8 cellular contexts compared by ENCODE assay signal in the genomic region with DNA sequence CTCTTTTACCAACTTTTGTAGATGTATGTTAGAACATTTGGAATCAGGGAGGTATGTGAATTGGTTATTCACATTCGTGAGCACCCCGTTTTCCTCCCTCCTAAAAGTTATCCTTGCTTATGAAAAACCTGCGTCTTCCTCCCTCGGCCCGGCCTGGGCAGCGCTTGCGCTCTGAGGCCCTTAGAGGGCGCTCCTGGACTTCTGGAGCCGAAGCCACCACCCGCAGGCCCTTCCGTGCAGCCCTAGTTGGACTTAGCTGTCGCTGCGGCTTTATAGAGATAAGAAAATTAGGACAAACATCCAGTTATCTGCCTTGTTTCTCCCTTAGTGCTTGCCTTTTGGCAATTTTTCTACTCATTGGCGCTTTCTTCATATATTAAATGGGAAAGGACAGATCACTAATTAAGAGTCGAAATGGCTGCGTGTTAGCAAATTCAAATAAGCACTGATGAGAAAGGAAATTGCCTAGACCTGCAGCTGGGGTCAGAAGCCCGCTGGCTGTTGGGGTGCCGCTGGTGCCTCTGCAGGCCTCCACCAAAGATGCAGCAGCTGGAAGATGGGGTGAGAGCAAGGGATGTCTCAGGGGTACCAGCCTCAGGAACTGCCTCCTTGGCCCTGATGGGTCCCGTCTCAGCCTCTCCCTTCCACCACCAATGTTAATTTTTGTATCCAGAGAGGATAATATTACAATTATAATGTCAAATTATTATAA.
A peak's percentile ranks its signal among the peaks of the same experiment; 100 is the strongest.
DNase-seq lines count a peak whose midpoint lies in the region; ATAC-seq and TF ChIP-seq lines count a peak whose summit lies in the region.

No MANE protein-coding gene starts in this region.

- no peak overlapping the region for H3K4me3 Mint-ChIP-seq in activated naive CD4-positive, alpha-beta T cell treated with anti-CD3 and anti-CD28 coated beads, Interleukin-2, amount 10 ng/mL, durations not matched to agents 7 days and 5 days

- CTCF ChIA-PET in activated naive CD4-positive, alpha-beta T cell treated with anti-CD3 and anti-CD28 coated beads, Interleukin-2, amount 10 ng/mL, durations not matched to agents 7 days and 5 days (lab: Charles Lee): interaction anchor here (0.8 to 4.8 kb wide), 15 partner anchors 10 to 755 kb away, joined by 3 to 34 read pairs (median 3); no protein-coding TSS in a partner anchor

- H3K9me3 Mint-ChIP-seq in activated naive CD4-positive, alpha-beta T cell treated with anti-CD3 and anti-CD28 coated beads, Interleukin-2, amount 10 ng/mL, durations not matched to agents 7 days and 5 days: no peaks in the 10 kb centered on the region

- no peaks in the 10 kb centered on the region for H3K36me3 Mint-ChIP-seq in activated naive CD4-positive, alpha-beta T cell treated with anti-CD3 and anti-CD28 coated beads, Interleukin-2, amount 10 ng/mL, durations not matched to agents 7 days and 5 days

- peaks cover 57% of the 10 kb centered on the region for H3K27me3 Mint-ChIP-seq in activated naive CD4-positive, alpha-beta T cell treated with anti-CD3 and anti-CD28 coated beads, Interleukin-2, amount 10 ng/mL, durations not matched to agents 7 days and 5 days

- DNase-seq in DMS53 treated with DMSO at 0.1 percent for 48 hours (lab: John Stamatoyannopoulos, UW; ENCODE audit: unreplicated experiment) (peak; percentile 14), glomerular visceral epithelial cell (ENCODE audit: extremely low spot score) (peak; percentile 66), posterior cingulate gyrus (peak in 9 of 10 donors; percentile 64 to 96 (median 75))
- DNase-seq in activated naive CD4-positive, alpha-beta T cell treated with anti-CD3 and anti-CD28 coated beads, Interleukin-2, amount 10 ng/mL, durations not matched to agents 7 days and 5 days: peak; percentile 79

- peak; percentile 73 for TF ChIP-seq CTCF in LNCAP (IDR thresholded peaks at IDR 0.05)

- ATAC-seq in GM21619 (IDR thresholded peaks at IDR 0.05; ENCODE audit: unreplicated experiment) (peak; percentile 84), SK-N-SH treated with all-trans-retinoic acid at 6 μM for 48 hours (peak; percentile 97), GM21723 (IDR thresholded peaks at IDR 0.05; ENCODE audit: unreplicated experiment) (no peak)

- H3K4me1 Mint-ChIP-seq in activated naive CD4-positive, alpha-beta T cell treated with anti-CD3 and anti-CD28 coated beads, Interleukin-2, amount 10 ng/mL, durations not matched to agents 7 days and 5 days: peaks cover 14% of the 10 kb centered on the region

- no peak overlapping the region for H3K27ac Mint-ChIP-seq in activated naive CD4-positive, alpha-beta T cell treated with anti-CD3 and anti-CD28 coated beads, Interleukin-2, amount 10 ng/mL, durations not matched to agents 7 days and 5 days

- intact Hi-C loops in posterior cingulate gyrus (cut with DNase I): loop anchor here (1.0 to 10.0 kb wide), 2 partner anchors 290 to 480 kb away; no protein-coding TSS in a partner anchor

TF ChIP-seq in SK-N-SH treated with all-trans-retinoic acid at 6 μM for 48 hours, 23 proteins besides CTCF, POLR2A, EP300 and RAD21:
- TF ChIP-seq GLIS3 (CRISPR knock-in tag; IDR thresholded peaks at IDR 0.05): no peak
- TF ChIP-seq, protein P1, sequence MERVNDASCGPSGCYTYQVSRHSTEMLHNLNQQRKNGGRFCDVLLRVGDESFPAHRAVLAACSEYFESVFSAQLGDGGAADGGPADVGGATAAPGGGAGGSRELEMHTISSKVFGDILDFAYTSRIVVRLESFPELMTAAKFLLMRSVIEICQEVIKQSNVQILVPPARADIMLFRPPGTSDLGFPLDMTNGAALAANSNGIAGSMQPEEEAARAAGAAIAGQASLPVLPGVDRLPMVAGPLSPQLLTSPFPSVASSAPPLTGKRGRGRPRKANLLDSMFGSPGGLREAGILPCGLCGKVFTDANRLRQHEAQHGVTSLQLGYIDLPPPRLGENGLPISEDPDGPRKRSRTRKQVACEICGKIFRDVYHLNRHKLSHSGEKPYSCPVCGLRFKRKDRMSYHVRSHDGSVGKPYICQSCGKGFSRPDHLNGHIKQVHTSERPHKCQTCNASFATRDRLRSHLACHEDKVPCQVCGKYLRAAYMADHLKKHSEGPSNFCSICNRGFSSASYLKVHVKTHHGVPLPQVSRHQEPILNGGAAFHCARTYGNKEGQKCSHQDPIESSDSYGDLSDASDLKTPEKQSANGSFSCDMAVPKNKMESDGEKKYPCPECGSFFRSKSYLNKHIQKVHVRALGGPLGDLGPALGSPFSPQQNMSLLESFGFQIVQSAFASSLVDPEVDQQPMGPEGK (CRISPR knock-in tag; IDR thresholded peaks at IDR 0.05; ENCODE audit: borderline replicate concordance): no peak
- TF ChIP-seq, protein P2, sequence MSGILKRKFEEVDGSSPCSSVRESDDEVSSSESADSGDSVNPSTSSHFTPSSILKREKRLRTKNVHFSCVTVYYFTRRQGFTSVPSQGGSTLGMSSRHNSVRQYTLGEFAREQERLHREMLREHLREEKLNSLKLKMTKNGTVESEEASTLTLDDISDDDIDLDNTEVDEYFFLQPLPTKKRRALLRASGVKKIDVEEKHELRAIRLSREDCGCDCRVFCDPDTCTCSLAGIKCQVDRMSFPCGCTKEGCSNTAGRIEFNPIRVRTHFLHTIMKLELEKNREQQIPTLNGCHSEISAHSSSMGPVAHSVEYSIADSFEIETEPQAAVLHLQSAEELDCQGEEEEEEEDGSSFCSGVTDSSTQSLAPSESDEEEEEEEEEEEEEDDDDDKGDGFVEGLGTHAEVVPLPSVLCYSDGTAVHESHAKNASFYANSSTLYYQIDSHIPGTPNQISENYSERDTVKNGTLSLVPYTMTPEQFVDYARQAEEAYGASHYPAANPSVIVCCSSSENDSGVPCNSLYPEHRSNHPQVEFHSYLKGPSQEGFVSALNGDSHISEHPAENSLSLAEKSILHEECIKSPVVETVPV (CRISPR knock-in tag; IDR thresholded peaks at IDR 0.05): no peak
- TF ChIP-seq, protein P3, sequence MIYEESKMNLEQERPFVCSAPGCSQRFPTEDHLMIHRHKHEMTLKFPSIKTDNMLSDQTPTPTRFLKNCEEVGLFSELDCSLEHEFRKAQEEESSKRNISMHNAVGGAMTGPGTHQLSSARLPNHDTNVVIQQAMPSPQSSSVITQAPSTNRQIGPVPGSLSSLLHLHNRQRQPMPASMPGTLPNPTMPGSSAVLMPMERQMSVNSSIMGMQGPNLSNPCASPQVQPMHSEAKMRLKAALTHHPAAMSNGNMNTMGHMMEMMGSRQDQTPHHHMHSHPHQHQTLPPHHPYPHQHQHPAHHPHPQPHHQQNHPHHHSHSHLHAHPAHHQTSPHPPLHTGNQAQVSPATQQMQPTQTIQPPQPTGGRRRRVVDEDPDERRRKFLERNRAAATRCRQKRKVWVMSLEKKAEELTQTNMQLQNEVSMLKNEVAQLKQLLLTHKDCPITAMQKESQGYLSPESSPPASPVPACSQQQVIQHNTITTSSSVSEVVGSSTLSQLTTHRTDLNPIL (CRISPR knock-in tag; IDR thresholded peaks at IDR 0.05; ENCODE audit: low read depth): no peak

Comparison
In these comparisons a context has a peak if more than half of its experiments do, and no peak if none do; other contexts are left out.
1. DNase-seq: peak in every context shown above with its lines; median percentile 79 in activated naive CD4-positive, alpha-beta T cell treated with anti-CD3 and anti-CD28 coated beads, Interleukin-2, amount 10 ng/mL, durations not matched to agents 7 days and 5 days; 75 in posterior cingulate gyrus; 66 in glomerular visceral epithelial cell; 14 in DMS53 treated with DMSO at 0.1 percent for 48 hours.